Comparison of ENCODE assay signal across 10 cellular contexts in the genomic region with DNA sequence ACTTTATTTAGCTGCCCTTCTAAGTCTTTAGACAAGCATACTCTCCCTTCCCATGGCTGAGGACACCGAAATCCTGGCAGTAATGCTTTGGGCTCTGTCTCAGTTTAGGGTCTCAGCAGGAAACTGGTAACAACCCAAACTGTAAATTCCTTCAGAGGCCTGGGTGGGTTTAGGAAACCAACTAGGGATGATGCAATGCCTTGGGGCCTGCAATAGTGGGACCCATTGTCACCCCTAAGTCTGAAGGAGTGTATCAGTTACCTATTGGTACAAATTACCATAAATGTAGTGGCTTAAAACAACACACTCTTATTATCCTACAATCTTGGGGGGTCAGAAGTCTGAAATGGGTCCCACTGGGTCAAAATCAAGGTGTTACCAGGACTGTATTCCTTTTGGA. TPM values are rescaled to one million over a fixed set of nuclear protein-coding genes. Genes with fewer than 3 reads are reported as not detected.
"Had no signal": no experiment of that assay in that cellular context is flagged by ENCODE, and none has a peak within 500 bp of the region (broad histone marks: within the 10 kb centered on the region; RNA-seq: fewer than 3 reads in every experiment).

No MANE protein-coding gene starts in this region.

- ATAC-seq: GM23338, HCT116 had no signal

- H3K27ac Mint-ChIP-seq: GM23338, H9, HFFc6 had no signal

- H3K4me3 Mint-ChIP-seq: GM23338, H9, HFFc6 had no signal

- H3K9me3 ChIP-seq: HAP-1 had no signal

- H2AFZ ChIP-seq: GM23248, GM23338 had no signal

- H3K36me3 ChIP-seq: HAP-1 had no signal

- FAIRE-seq: H1 had no signal

- H3K9me3 Mint-ChIP-seq: HFFc6 had no signal

- H3K27ac ChIP-seq: GM23248 had no signal

- DNase-seq: GM23248, GOT3, H7, H9, HCEC 1CT, HFFc6 had no signal

- H3K9ac ChIP-seq: GM23248 had no signal

- H3K4me2 ChIP-seq: GM23338 had no signal

- H3K4me1 ChIP-seq: HAP-1 had no signal

- H3K4me3 ChIP-seq: GM23248, GM23338, HAP-1 had no signal

RNA-seq across cellular contexts. Expression of a gene that starts 36.0 kb away (rescaled TPM):
- total RNA-seq: GM23248 had no signal
- polyA plus RNA-seq: GM23248 had no signal
